Comparison of ENCODE assay signal across 1 cellular context in genomic region chr17:1562178-1562643, GRCh38.
TF ChIP-seq lines count a peak whose summit lies in the region.

No MANE protein-coding gene starts in this region.

TF ChIP-seq in HepG2, 621 proteins besides CTCF, POLR2A, EP300 and RAD21 (continued from another document):
- TF ChIP-seq ZBED4 (CRISPR knock-in tag; IDR thresholded peaks at IDR 0.05; ENCODE audit: borderline replicate concordance) (0 out of 2 replicates have a peak, but pooled peaks have one; percentile 2), NR2C2 (CRISPR knock-in tag; IDR thresholded peaks at IDR 0.05; ENCODE audit: borderline replicate concordance) (0 out of 2 replicates have a peak, but pooled peaks have one; percentile 9), NCOA5 (CRISPR knock-in tag; IDR thresholded peaks at IDR 0.05) (no peak), SMARCC2 (IDR thresholded peaks at IDR 0.05) (no peak), ETS1 (CRISPR knock-in tag; IDR thresholded peaks at IDR 0.05) (0 out of 2 replicates have a peak, but pooled peaks have one; percentile 24), ZFY (CRISPR knock-in tag; IDR thresholded peaks at IDR 0.05) (peak; percentile 62; the same call in 1 of the 2 replicates), MED1 (CRISPR knock-in tag; IDR thresholded peaks at IDR 0.05) (0 out of 2 replicates have a peak, but pooled peaks have one; percentile 14), ZNF724P (CRISPR knock-in tag; IDR thresholded peaks at IDR 0.05; ENCODE audit: borderline replicate concordance) (no peak), ZNF564 (CRISPR knock-in tag; IDR thresholded peaks at IDR 0.05) (peak; percentile 48; the same call in 1 of the 2 replicates), AHR (CRISPR knock-in tag; IDR thresholded peaks at IDR 0.05) (0 out of 2 replicates have a peak, but pooled peaks have one; percentile 60), HMGXB4 (CRISPR knock-in tag; IDR thresholded peaks at IDR 0.05; ENCODE audit: borderline replicate concordance in 1 of 2, low read depth in 1 of 2) (peak; percentile 11 to 12; a peak in 2 of 4 replicates), UBTF (CRISPR knock-in tag; IDR thresholded peaks at IDR 0.05) (peak; percentile 75; the same call in 1 of the 2 replicates), NFKB2 (CRISPR knock-in tag; IDR thresholded peaks at IDR 0.05; ENCODE audit: borderline replicate concordance) (0 out of 2 replicates have a peak, but pooled peaks have one; percentile 4)
